8 cellular contexts compared by ENCODE assay signal in the genomic region with DNA sequence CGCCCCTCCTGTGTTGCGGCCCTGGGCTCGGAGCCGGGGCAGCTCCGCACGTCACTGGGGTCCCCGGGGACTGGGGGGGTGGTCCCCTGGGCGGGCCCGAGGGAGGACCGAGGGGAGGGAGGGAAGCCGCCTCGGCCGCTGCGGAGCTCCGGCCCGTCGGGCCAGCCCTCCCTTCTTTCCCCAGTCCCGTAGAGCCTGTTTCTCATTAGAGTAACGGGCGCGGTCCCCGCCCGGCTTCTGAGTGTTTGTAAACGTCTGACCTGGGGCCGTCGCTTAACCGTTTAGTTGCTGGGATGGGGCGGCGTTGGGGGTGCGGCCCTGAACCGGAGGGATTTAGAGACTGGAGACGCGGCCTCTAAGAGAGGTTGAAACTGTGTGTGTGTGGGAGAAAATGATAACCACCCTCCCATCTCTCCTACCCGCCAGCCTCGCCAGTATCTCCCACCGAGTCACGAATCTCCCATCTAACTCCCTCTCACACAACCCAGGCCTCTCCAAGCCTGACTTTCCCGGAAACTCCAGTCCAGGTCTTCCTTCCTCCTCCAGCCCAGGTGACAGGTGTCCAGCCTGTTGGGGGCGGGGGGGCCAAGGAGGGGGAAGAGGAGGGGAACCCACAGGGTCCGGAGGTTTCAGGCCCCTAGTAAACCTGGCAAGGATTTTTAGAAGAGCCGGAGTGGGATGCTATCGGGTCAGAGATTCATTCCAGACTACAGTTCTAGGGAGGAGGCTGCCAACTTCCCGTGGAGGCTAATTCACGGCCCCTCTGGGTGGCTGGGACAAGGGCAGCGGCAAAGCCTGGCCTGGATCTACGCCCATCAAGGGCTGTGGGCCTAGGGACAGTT. TPM values are rescaled to one million over a fixed set of nuclear protein-coding genes. Genes with fewer than 3 reads are reported as not detected.
A peak's percentile ranks its signal among the peaks of the same experiment; 100 is the strongest.
DNase-seq lines count a peak whose midpoint lies in the region; ATAC-seq and TF ChIP-seq lines count a peak whose summit lies in the region.

No MANE protein-coding gene starts in this region.

- TF ChIP-seq CTCF in PC-9 (conservative IDR thresholded peaks at IDR 0.05): no peak
- no peak for TF ChIP-seq CTCF in cardiac fibroblast (IDR thresholded peaks at IDR 0.05; ENCODE audit: low read depth, low read length)

- no peaks in the 10 kb centered on the region for H3K36me3 ChIP-seq in HUES48 (ENCODE audit: control insufficient read depth, insufficient read depth, low read length)
- no peaks in the 10 kb centered on the region for H3K36me3 ChIP-seq in PC-9 (ENCODE audit: low read depth)

- ATAC-seq in GM21528 (IDR thresholded peaks at IDR 0.05; ENCODE audit: low FRiP score, unreplicated experiment) (peak; percentile 39), sciatic nerve (peak; percentile 87)

- CTCF ChIA-PET in PC-9 (lab: Charles Lee): interaction anchor here (0.6 to 1.2 kb wide), 8 partner anchors 9 to 633 kb away, joined by 3 to 14 read pairs (median 4); a partner anchor contains a TSS

- H3K4me1 ChIP-seq in HUES48 (ENCODE audit: control insufficient read depth, insufficient read depth, low read length) (no peaks in the 10 kb centered on the region), PC-9 (replicated peaks; ENCODE audit: insufficient read depth) (peaks cover 7% of the 10 kb centered on the region)

- H3K9ac ChIP-seq in HUES48 (ENCODE audit: low read depth, low read length): peak overlapping the region; percentile 48; the same call in 1 of the 2 replicates

- DNase-seq in GM04503 (ENCODE audit: low read depth): peak; percentile 88
- DNase-seq in PC-9: peak; percentile 85 to 90
- DNase-seq in cardiac fibroblast (ENCODE audit: low read depth in 2 of 2): peak; percentile 97 to 99
- peak; percentile 94 for DNase-seq in sciatic nerve (ENCODE audit: low spot score)
- no peak for DNase-seq in NK-92 (lab: John Stamatoyannopoulos, UW; ENCODE audit: unreplicated experiment)

- peaks cover 9% of the 10 kb centered on the region for H3K27me3 ChIP-seq in HUES48 (ENCODE audit: control insufficient read depth, insufficient read depth, low read length)
- H3K27me3 ChIP-seq in PC-9 (ENCODE audit: insufficient read depth, low read depth): no peaks in the 10 kb centered on the region

- H2AFZ ChIP-seq in PC-9: peak overlapping the region; percentile 88

- H3K27ac ChIP-seq in HUES48 (ENCODE audit: low read depth, low read length): peak overlapping the region; percentile 73
- H3K27ac ChIP-seq in PC-9: peak overlapping the region; percentile 68

- H3K9me3 ChIP-seq in HUES48 (ENCODE audit: control insufficient read depth, insufficient read depth, low read length): no peaks in the 10 kb centered on the region
- H3K9me3 ChIP-seq in PC-9 (ENCODE audit: insufficient read depth, low read depth): no peaks in the 10 kb centered on the region
- H3K9me3 ChIP-seq in iPS-18c (ENCODE audit: control insufficient read depth, insufficient read depth, low read length): no peaks in the 10 kb centered on the region

- POLR2A ChIA-PET in PC-9 (lab: Charles Lee; ENCODE audit: unreplicated experiment): interaction anchor here (0.6 to 1.6 kb wide), 7 partner anchors 11 to 220 kb away, joined by 3 to 16 read pairs (median 8); a partner anchor contains a TSS

- peaks cover 10% of the 10 kb centered on the region; the same call in 1 of the 2 replicates for H3F3A ChIP-seq in PC-9 (ENCODE audit: insufficient read depth, low read depth)

- intact Hi-C loops in PC-9 (cut with micrococcal nuclease; ENCODE audit: unreplicated experiment) (loop anchor here (1.0 kb wide), 2 partner anchors 25 to 33 kb away; no protein-coding TSS in a partner anchor), sciatic nerve (cut with DNase I) (loop anchor here (5.0 kb wide), 1 partner anchor 65 kb away; no protein-coding TSS in a partner anchor)

- H3K9me2 ChIP-seq in PC-9 (ENCODE audit: insufficient read depth): no peaks in the 10 kb centered on the region

- no TSS peak for BruUV-seq in PC-9 (replicated peaks; lab: Mats Ljungman, UMichigan)

- no peaks in the 10 kb centered on the region for H3K79me2 ChIP-seq in PC-9 (ENCODE audit: low read depth)

- H3K4me2 ChIP-seq in PC-9: peak overlapping the region; percentile 97

- H3K4me3 ChIP-seq in HUES48 (ENCODE audit: low read depth, low read length): peak overlapping the region; percentile 74
- peak overlapping the region; percentile 66 for H3K4me3 ChIP-seq in PC-9
- H3K4me3 ChIP-seq in cardiac fibroblast (replicated peaks in 1 of 2; ENCODE audit: low read depth in 2 of 2, low read length in 2 of 2): peak overlapping the region; percentile 34 to 83
- peak overlapping the region; percentile 68 for H3K4me3 ChIP-seq in iPS-18c (ENCODE audit: insufficient read depth, low read depth, low read length)

- H4K20me1 ChIP-seq in PC-9 (ENCODE audit: insufficient read depth): no peaks in the 10 kb centered on the region

RNA-seq across cellular contexts. Expression of a gene that starts 1.1 kb away (rescaled TPM):
- total RNA-seq in PC-9 (2021) (48.3 and 76.3 TPM in 2 replicates), sciatic nerve (78.9 TPM)

RNA-seq across cellular contexts. Expression of a gene that starts 27.1 kb away (rescaled TPM):
- total RNA-seq in PC-9 (2021) (4.0 and 6.4 TPM in 2 replicates), sciatic nerve (8.9 TPM)

RNA-seq across cellular contexts. Expression of a gene that starts 31.9 kb away (rescaled TPM):
- total RNA-seq in PC-9 (2021) (15.1 and 17.7 TPM in 2 replicates), sciatic nerve (20.0 TPM)

RNA-seq across cellular contexts. Expression of a gene that starts 32.0 kb away (rescaled TPM):
- 1.8 and 2.0 TPM in 2 replicates for total RNA-seq in PC-9 (2021)
- 68.1 TPM for total RNA-seq in sciatic nerve

RNA-seq across cellular contexts. Expression of a gene that starts 55.6 kb away (rescaled TPM):
- total RNA-seq in PC-9 (2021) (10.3 and 16.4 TPM in 2 replicates), sciatic nerve (6.7 TPM)
